In the genomic region with DNA sequence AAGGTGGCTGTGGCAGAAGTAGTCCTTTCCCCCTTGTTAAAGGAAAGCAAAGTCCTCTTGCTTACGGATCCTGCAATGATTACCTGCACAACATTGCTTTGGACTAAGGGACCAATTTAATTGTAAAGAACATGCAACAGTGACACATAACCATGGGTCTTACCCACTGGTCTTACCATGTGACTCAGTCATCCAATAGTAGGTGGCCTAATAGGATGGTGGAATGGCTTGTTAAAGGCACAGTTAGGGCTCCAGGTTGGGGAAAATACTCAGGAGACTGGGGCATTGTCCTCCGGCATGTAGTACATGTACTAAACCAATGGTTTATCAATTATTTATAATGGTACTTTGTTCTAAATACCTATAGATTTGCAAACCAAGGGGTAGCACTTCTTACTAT, we compare ENCODE assay signal across 19 cellular contexts. TPM values are rescaled to one million over a fixed set of nuclear protein-coding genes. Genes with fewer than 3 reads are reported as not detected.
DNase-seq lines count a peak whose midpoint lies in the region; ATAC-seq and TF ChIP-seq lines count a peak whose summit lies in the region.
"Had no signal": no experiment of that assay in that cellular context is flagged by ENCODE, and none has a peak within 500 bp of the region (broad histone marks: within the 10 kb centered on the region; RNA-seq: fewer than 3 reads in every experiment).

No MANE protein-coding gene starts in this region.

- peak overlapping the region; percentile 32; the same call in 1 of the 2 replicates for H2BK20ac ChIP-seq in IMR-90 (ENCODE audit: low read depth, low read length)

- in situ Hi-C loops in IMR-90 (cut with MboI; ENCODE audit: low sequenced_read_pairs): no loop called here
- in situ Hi-C loops in gastrocnemius medialis (cut with MboI; ENCODE audit: low sequenced_read_pairs in 4 of 4): no loop called here

- peaks cover 8% of the 10 kb centered on the region for H3K36me3 Mint-ChIP-seq in endodermal cell (ENCODE audit: low read depth)

- TF ChIP-seq CTCF in IMR-90 (conservative IDR thresholded peaks at IDR 0.05; ENCODE audit: low read depth, low read length) (no peak), endodermal cell (conservative IDR thresholded peaks at IDR 0.05) (no peak), gastrocnemius medialis (IDR thresholded peaks at IDR 0.05 in 4 of 5, conservative IDR thresholded peaks at IDR 0.05 in 1 of 5) (no peak)

- H3K27ac ChIP-seq in IMR-90 (ENCODE audit: insufficient read depth, low read length): no peak overlapping the region
- H3K27ac ChIP-seq in endodermal cell (ENCODE audit: low read depth, low read length): no peak overlapping the region
- no peak overlapping the region for H3K27ac ChIP-seq in gastrocnemius medialis
- H3K27ac ChIP-seq: A549, C4-2B had no signal

- H3K23ac ChIP-seq in IMR-90 (ENCODE audit: low read depth, low read length): no peak overlapping the region

- no peak overlapping the region for H2BK5ac ChIP-seq in IMR-90 (ENCODE audit: low read depth, low read length, poor library complexity, severe bottlenecking)

- no peaks in the 10 kb centered on the region for H3K9me3 ChIP-seq in IMR-90 (ENCODE audit: control insufficient read depth, insufficient read depth, low read length)
- H3K9me3 ChIP-seq in endodermal cell (ENCODE audit: control insufficient read depth, low read length): no peaks in the 10 kb centered on the region
- no peaks in the 10 kb centered on the region for H3K9me3 ChIP-seq in gastrocnemius medialis
- H3K9me3 ChIP-seq: A549, BE2C had no signal

- 0 out of 2 replicates have a peak, but pooled peaks cover 4% of the 10 kb centered on the region for H4K20me1 ChIP-seq in IMR-90 (ENCODE audit: insufficient read depth, low read length)

- no peak overlapping the region for H2AK5ac ChIP-seq in IMR-90 (ENCODE audit: low read depth, low read length)

- H3K36me3 ChIP-seq in IMR-90 (ENCODE audit: control insufficient read depth, insufficient read depth, low read length) (peaks cover 3% of the 10 kb centered on the region; the same call in 1 of the 2 replicates), endodermal cell (ENCODE audit: control insufficient read depth, insufficient read depth, low read length) (no peaks in the 10 kb centered on the region), gastrocnemius medialis (peaks cover 0 to 4% of the 10 kb centered on the region in 2 donors)
- H3K36me3 ChIP-seq: BE2C had no signal

- no peak overlapping the region for H3K4ac ChIP-seq in IMR-90 (ENCODE audit: low read depth, low read length)

- CTCF ChIA-PET in IMR-90 (lab: Yijun Ruan, JAX): no interaction called here

- peaks cover 23% of the 10 kb centered on the region for H3K4me1 Mint-ChIP-seq in endodermal cell

- BruUV-seq in IMR-90 (replicated peaks; lab: Mats Ljungman, UMichigan): no TSS peak

- no peaks in the 10 kb centered on the region for H3K9me3 Mint-ChIP-seq in endodermal cell
- H3K9me3 Mint-ChIP-seq: CD8-positive, alpha-beta T cell; H9 had no signal

- H3K18ac ChIP-seq in IMR-90 (ENCODE audit: low read depth, low read length): no peak overlapping the region

- H3K4me3 Mint-ChIP-seq in endodermal cell: no peak overlapping the region
- H3K4me3 Mint-ChIP-seq: H9 had no signal

- no peak for ATAC-seq in IMR-90 (ENCODE audit: low read depth)
- ATAC-seq in gastrocnemius medialis: no peak
- ATAC-seq: A549; CD8-positive, alpha-beta T cell had no signal

- H3K27me3 ChIP-seq in IMR-90 (ENCODE audit: control insufficient read depth, insufficient read depth, low read length) (no peaks in the 10 kb centered on the region), endodermal cell (ENCODE audit: control insufficient read depth, insufficient read depth, low read length, poor library complexity, severe bottlenecking) (no peaks in the 10 kb centered on the region), gastrocnemius medialis (no peaks in the 10 kb centered on the region)
- H3K27me3 ChIP-seq: BE2C had no signal

- intact Hi-C loops in IMR-90 (cut with micrococcal nuclease): no loop called here
- intact Hi-C loops in gastrocnemius medialis (cut with DNase I; ENCODE audit: low total_unique reads): no loop called here

- H3K79me1 ChIP-seq in IMR-90 (ENCODE audit: low read depth in 1 of 2, low read length in 2 of 2): peaks cover 5 to 9% of the 10 kb centered on the region in 2 experiments

- H3K14ac ChIP-seq in IMR-90 (replicated peaks; ENCODE audit: low read depth, low read length): no peak overlapping the region

- WGBS in IMR-90 (ENCODE audit: extremely low coverage in 2 of 2, insufficient read length in 1 of 2), 2 experiments: no CpG with 5 or more reads among the region's 2 CpGs
- WGBS in endodermal cell (ENCODE audit: insufficient coverage in 1 of 2, insufficient read length in 1 of 2), 2 experiments: 88 to 100% methylated on average over 1 of the region's 2 CpGs

- H3K4me3 ChIP-seq in IMR-90 (ENCODE audit: insufficient read depth, low read depth, low read length) (no peak overlapping the region), endodermal cell (ENCODE audit: low read length) (no peak overlapping the region), gastrocnemius medialis (no peak overlapping the region)
- H3K4me3 ChIP-seq: A549 had no signal

- no peak overlapping the region for H2AK9ac ChIP-seq in IMR-90 (replicated peaks; ENCODE audit: low read depth, low read length, poor library complexity)

- peaks cover 7% of the 10 kb centered on the region for H3K4me1 ChIP-seq in IMR-90 (ENCODE audit: control insufficient read depth, insufficient read depth, low read length)
- peaks cover 12% of the 10 kb centered on the region for H3K4me1 ChIP-seq in endodermal cell (ENCODE audit: control insufficient read depth, insufficient read depth, low read length)
- H3K4me1 ChIP-seq in gastrocnemius medialis: peaks cover 14 to 15% of the 10 kb centered on the region in 2 donors
- H3K4me1 ChIP-seq: BE2C had no signal

- TF ChIP-seq POLR2A in IMR-90 (IDR thresholded peaks at IDR 0.05; ENCODE audit: low read depth, low read length) (no peak), gastrocnemius medialis (IDR thresholded peaks at IDR 0.05) (no peak)

- TF ChIP-seq RAD21 in IMR-90 (IDR thresholded peaks at IDR 0.05; ENCODE audit: low read length): no peak

- no peak overlapping the region for H3K27ac Mint-ChIP-seq in endodermal cell
- H3K27ac Mint-ChIP-seq: CD8-positive, alpha-beta T cell had no signal

- no peak overlapping the region for H4K91ac ChIP-seq in IMR-90 (ENCODE audit: insufficient read depth, low read depth, low read length)

- no peak overlapping the region for H4K8ac ChIP-seq in IMR-90 (ENCODE audit: low read depth in 2 of 2, low read length in 2 of 2)

- H2BK15ac ChIP-seq in IMR-90 (ENCODE audit: low read depth, low read length): no peak overlapping the region

- H3K27me3 Mint-ChIP-seq in endodermal cell (ENCODE audit: insufficient read depth): peaks cover 8% of the 10 kb centered on the region

- H2AFZ ChIP-seq in IMR-90 (replicated peaks; ENCODE audit: low read length, poor library complexity): no peak overlapping the region

- peaks cover 13% of the 10 kb centered on the region; the same call in 1 of the 2 replicates for H3K9me1 ChIP-seq in IMR-90 (ENCODE audit: insufficient read depth, low read length)

- no peak overlapping the region for H4K5ac ChIP-seq in IMR-90 (ENCODE audit: low read depth, low read length)

- H3K9ac ChIP-seq in IMR-90 (ENCODE audit: low read depth, low read length) (no peak overlapping the region), endodermal cell (ENCODE audit: extremely low read depth, low read length, poor library complexity, severe bottlenecking) (no peak overlapping the region)

- H3K4me2 ChIP-seq in IMR-90 (ENCODE audit: low read depth, low read length): no peak overlapping the region
- H3K4me2 ChIP-seq: A549 had no signal

- dilution Hi-C loops in IMR-90 (cut with HindIII; ENCODE audit: low sequenced_read_pairs, unreplicated experiment): no loop called here

- no peak overlapping the region for H2BK120ac ChIP-seq in IMR-90 (ENCODE audit: low read depth, low read length)

- no peak overlapping the region for H3K56ac ChIP-seq in IMR-90 (ENCODE audit: extremely low read depth, insufficient read depth, low read length)

- no peak for DNase-seq in IMR-90
- peak; percentile 14 for DNase-seq in RKO (ENCODE audit: low spot score)
- DNase-seq in endodermal cell: peak; percentile 30
- no peak for DNase-seq in NCI-H1930 (lab: John Stamatoyannopoulos, UW)
- no peak for DNase-seq in NCI-H128 (lab: John Stamatoyannopoulos, UW; ENCODE audit: unreplicated experiment)
- DNase-seq in gastrocnemius medialis: no peak
- DNase-seq: BE2C; CD8-positive, alpha-beta T cell; COR-L47; DMS153; DMS79 treated with DMSO at 0.1 percent for 48 hours; EL; GDM1; GOT3; H9 had no signal

- POLR2A ChIA-PET in IMR-90 (lab: Charles Lee; ENCODE audit: unreplicated experiment): no interaction called here

RNA-seq across cellular contexts. Expression of a gene that starts 2.1 kb away (rescaled TPM):
- total RNA-seq in IMR-90 (2012; rRNA removed) (28.9 and 35.3 TPM in 2 replicates), endodermal cell (10 to 100 TPM; 32.7 to 32.8 TPM), gastrocnemius medialis (10 to 100 TPM; 18.8 to 34.8 (median 27.2) TPM)
- polyA plus RNA-seq in IMR-90 (2012; rRNA removed): 22.2 and 23.7 TPM in 2 replicates
- polyA plus RNA-seq in IMR-90 (2012; cell fraction: cytosol; rRNA removed): 9.2 and 17.1 TPM in 2 replicates
- polyA plus RNA-seq in IMR-90 (2012; cell fraction: nucleus; rRNA removed; ENCODE audit: low replicate concordance): 4.9 and 20.7 TPM in 2 replicates
- polyA plus RNA-seq in endodermal cell (2013, experiment 1 of 2): 33.6 TPM
- 29.1 TPM for polyA plus RNA-seq in endodermal cell (2013, experiment 2 of 2)

RNA-seq across cellular contexts. Expression of a gene that starts 2.3 kb away (rescaled TPM):
- not detected in 2 replicates for total RNA-seq in IMR-90 (2012; rRNA removed)
- not detected in 2 replicates for polyA plus RNA-seq in IMR-90 (2012; rRNA removed)
- polyA plus RNA-seq in IMR-90 (2012; cell fraction: cytosol; rRNA removed): not detected in 2 replicates
- polyA plus RNA-seq in IMR-90 (2012; cell fraction: nucleus; rRNA removed; ENCODE audit: low replicate concordance): not detected in 2 replicates
- not detected for total RNA-seq in endodermal cell
- not detected for polyA plus RNA-seq in endodermal cell (2013, experiment 1 of 2)
- not detected for polyA plus RNA-seq in endodermal cell (2013, experiment 2 of 2)
- not detected for total RNA-seq in gastrocnemius medialis
- total RNA-seq: CD8-positive, alpha-beta T cell; H9; HT1080 had no signal
- polyA plus RNA-seq: AG04450 had no signal

RNA-seq across cellular contexts. Expression of a gene that starts 53.6 kb away (rescaled TPM):
- total RNA-seq in IMR-90 (2012; rRNA removed) (33.9 and 45.3 TPM in 2 replicates), endodermal cell (10 to 100 TPM; 32.4 to 38.7 TPM), gastrocnemius medialis (10 to 100 TPM in 2 of 4 donors, 1 to 10 TPM in 2; 7.6 to 27.0 (median 9.5) TPM)
- 9.6 and 11.8 TPM in 2 replicates for polyA plus RNA-seq in IMR-90 (2012; rRNA removed)
- polyA plus RNA-seq in IMR-90 (2012; cell fraction: cytosol; rRNA removed): 3.2 and 3.7 TPM in 2 replicates
- 1.6 and 4.9 TPM in 2 replicates for polyA plus RNA-seq in IMR-90 (2012; cell fraction: nucleus; rRNA removed; ENCODE audit: low replicate concordance)
- 43.5 TPM for polyA plus RNA-seq in endodermal cell (2013, experiment 1 of 2)
- 40.2 TPM for polyA plus RNA-seq in endodermal cell (2013, experiment 2 of 2)

RNA-seq across cellular contexts. Expression of a gene that starts 53.8 kb away (rescaled TPM):
- total RNA-seq in IMR-90 (2012; rRNA removed): 9.1 and 30.0 TPM in 2 replicates
- polyA plus RNA-seq in IMR-90 (2012; rRNA removed): 32.4 and 38.0 TPM in 2 replicates
- polyA plus RNA-seq in IMR-90 (2012; cell fraction: cytosol; rRNA removed): 2.9 and 8.6 TPM in 2 replicates
- 1.4 and 17.9 TPM in 2 replicates for polyA plus RNA-seq in IMR-90 (2012; cell fraction: nucleus; rRNA removed; ENCODE audit: low replicate concordance)
- 10 to 100 TPM; 34.8 to 56.7 TPM for total RNA-seq in endodermal cell
- polyA plus RNA-seq in endodermal cell (2013, experiment 1 of 2): 52.3 TPM
- polyA plus RNA-seq in endodermal cell (2013, experiment 2 of 2): 50.7 TPM
- 1 to 10 TPM; 2.4 to 9.1 (median 2.9) TPM for total RNA-seq in gastrocnemius medialis

RNA-seq across cellular contexts. Expression of a gene that starts 54.5 kb away (rescaled TPM):
- total RNA-seq in IMR-90 (2012; rRNA removed): 33.3 and 47.5 TPM in 2 replicates
- 38.6 and 39.9 TPM in 2 replicates for polyA plus RNA-seq in IMR-90 (2012; rRNA removed)
- 22.7 and 24.5 TPM in 2 replicates for polyA plus RNA-seq in IMR-90 (2012; cell fraction: cytosol; rRNA removed)
- polyA plus RNA-seq in IMR-90 (2012; cell fraction: nucleus; rRNA removed; ENCODE audit: low replicate concordance): 11.2 and 23.1 TPM in 2 replicates
- 10 to 100 TPM; 46.0 to 55.1 TPM for total RNA-seq in endodermal cell
- 62.3 TPM for polyA plus RNA-seq in endodermal cell (2013, experiment 1 of 2)
- polyA plus RNA-seq in endodermal cell (2013, experiment 2 of 2): 59.9 TPM
- 10 to 100 TPM; 11.4 to 17.8 (median 14.6) TPM for total RNA-seq in gastrocnemius medialis

Comparison
In these comparisons a context has a peak if more than half of its experiments do, and no peak if none do; other contexts are left out.
1. DNase-seq: peak in RKO (single experiment) and endodermal cell (single experiment); none in IMR-90 (single experiment), NCI-H1930 (0 of 2), NCI-H128 (single experiment) and gastrocnemius medialis (0 of 2).